23 cellular contexts compared by ENCODE assay signal in the genomic region with DNA sequence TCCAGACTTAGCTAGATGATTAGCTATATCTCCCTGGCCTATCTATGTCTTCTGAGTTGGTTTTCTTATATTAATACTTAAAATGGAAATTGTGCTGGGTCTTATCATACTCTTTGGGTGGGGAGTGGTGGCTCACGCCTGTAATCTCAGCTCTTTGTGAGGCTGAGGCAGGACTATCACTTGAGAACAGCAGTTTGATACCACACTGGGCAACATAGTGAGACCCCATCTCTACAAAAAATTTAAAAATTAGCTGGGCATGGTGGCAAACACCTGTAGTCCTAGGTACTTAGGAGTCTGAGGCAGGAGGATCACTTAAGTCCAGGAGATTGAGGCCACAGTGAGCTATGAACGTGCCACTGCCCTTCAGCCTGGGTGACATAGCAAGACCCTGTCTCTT.
"Had no signal": no experiment of that assay in that cellular context is flagged by ENCODE, and none has a peak within 500 bp of the region (broad histone marks: within the 10 kb centered on the region; RNA-seq: fewer than 3 reads in every experiment).

No MANE protein-coding gene starts in this region.

- H3K27ac Mint-ChIP-seq: activated CD8-positive, alpha-beta T cell treated with anti-CD3 and anti-CD28 coated beads for 36 hours; activated naive CD4-positive, alpha-beta T cell treated with anti-CD3 and anti-CD28 coated beads, Interleukin-2, amount 10 ng/mL, durations not matched to agents 7 days and 5 days; activated naive CD4-positive, alpha-beta T cell treated with anti-CD3 and anti-CD28 coated beads, Interleukin-2, amount 50 U/mL, for 72 hours; activated naive CD8-positive, alpha-beta T cell treated with anti-CD3 and anti-CD28 coated beads, Interleukin-2, amount 10 ng/mL, durations not matched to agents 7 days and 5 days; activated T-helper 17 cell treated with anti-CD3 and anti-CD28 coated beads, Interleukin-2, amount 50 U/mL, for 72 hours had no signal

- H3K36me3 ChIP-seq: cardiac muscle cell had no signal

- H3K27ac ChIP-seq: body of pancreas, cardiac muscle cell, colonic mucosa, epithelial cell of prostate, esophagus squamous epithelium, gastroesophageal sphincter had no signal

- H3K27me3 ChIP-seq: body of pancreas, cardiac muscle cell, colonic mucosa, esophagus squamous epithelium, gastroesophageal sphincter had no signal

- H3K27me3 Mint-ChIP-seq: activated CD8-positive, alpha-beta T cell treated with anti-CD3 and anti-CD28 coated beads for 36 hours; activated naive CD4-positive, alpha-beta T cell treated with anti-CD3 and anti-CD28 coated beads, Interleukin-2, amount 10 ng/mL, durations not matched to agents 7 days and 5 days; activated naive CD8-positive, alpha-beta T cell treated with anti-CD3 and anti-CD28 coated beads, Interleukin-2, amount 10 ng/mL, durations not matched to agents 7 days and 5 days; activated T-helper 17 cell treated with anti-CD3 and anti-CD28 coated beads, Interleukin-2, amount 50 U/mL, for 72 hours had no signal

- DNase-seq: activated CD4-positive, alpha-beta T cell treated with anti-CD3 and anti-CD28 coated beads for 1 hour; activated CD4-positive, alpha-beta T cell treated with anti-CD3 and anti-CD28 coated beads for 4 hours; activated CD4-positive, alpha-beta T cell treated with anti-CD3 and anti-CD28 coated beads, Interleukin-2, amount 50 U/mL, for 1 hour; activated CD4-positive, alpha-beta T cell treated with anti-CD3 and anti-CD28 coated beads, Interleukin-2, amount 50 U/mL, for 48 hours; activated CD8-positive, alpha-beta memory T cell treated with anti-CD3 and anti-CD28 coated beads for 24 hours; activated CD8-positive, alpha-beta T cell treated with anti-CD3 and anti-CD28 coated beads for 36 hours; activated effector memory CD4-positive, alpha-beta T cell treated with Interleukin-2 at 50 U/mL for 16 hours; activated naive CD4-positive, alpha-beta T cell treated with anti-CD3 and anti-CD28 coated beads, Interleukin-2, amount 10 ng/mL, durations not matched to agents 7 days and 5 days; activated naive CD8-positive, alpha-beta T cell treated with anti-CD3 and anti-CD28 coated beads, Interleukin-2, amount 10 ng/mL, durations not matched to agents 7 days and 5 days; activated T-cell treated with anti-CD3 and anti-CD28 coated beads, Interleukin-2, amount 50 U/mL, for 4 hours; body of pancreas; central memory CD4-positive, alpha-beta T cell; cerebellar nuclear complex; colonic mucosa; effector CD8-positive, alpha-beta T cell; esophagus squamous epithelium; foreskin melanocyte; T-helper 2 cell had no signal

- H3K4me1 Mint-ChIP-seq: activated naive CD4-positive, alpha-beta T cell treated with anti-CD3 and anti-CD28 coated beads, Interleukin-2, amount 10 ng/mL, durations not matched to agents 7 days and 5 days; activated naive CD8-positive, alpha-beta T cell treated with anti-CD3 and anti-CD28 coated beads, Interleukin-2, amount 10 ng/mL, durations not matched to agents 7 days and 5 days; activated T-helper 17 cell treated with anti-CD3 and anti-CD28 coated beads, Interleukin-2, amount 50 U/mL, for 72 hours had no signal

- H3K9me3 ChIP-seq: colonic mucosa had no signal

- ATAC-seq: activated CD8-positive, alpha-beta T cell treated with anti-CD3 and anti-CD28 coated beads for 36 hours; activated naive CD4-positive, alpha-beta T cell treated with anti-CD3 and anti-CD28 coated beads, Interleukin-2, amount 50 U/mL, for 72 hours; activated T-cell treated with anti-CD3 and anti-CD28 coated beads, Interleukin-2, amount 50 U/mL, for 4 hours; activated T-helper 17 cell treated with anti-CD3 and anti-CD28 coated beads, Interleukin-2, amount 50 U/mL, for 72 hours; body of pancreas; gastroesophageal sphincter had no signal

- H3K4me3 ChIP-seq: body of pancreas, cardiac muscle cell, colonic mucosa, esophagus squamous epithelium, gastroesophageal sphincter had no signal

- H3K36me3 Mint-ChIP-seq: activated naive CD4-positive, alpha-beta T cell treated with anti-CD3 and anti-CD28 coated beads, Interleukin-2, amount 10 ng/mL, durations not matched to agents 7 days and 5 days; activated naive CD4-positive, alpha-beta T cell treated with anti-CD3 and anti-CD28 coated beads, Interleukin-2, amount 50 U/mL, for 72 hours; activated naive CD8-positive, alpha-beta T cell treated with anti-CD3 and anti-CD28 coated beads, Interleukin-2, amount 10 ng/mL, durations not matched to agents 7 days and 5 days had no signal

- H3K4me3 Mint-ChIP-seq: activated CD8-positive, alpha-beta T cell treated with anti-CD3 and anti-CD28 coated beads for 36 hours; activated naive CD4-positive, alpha-beta T cell treated with anti-CD3 and anti-CD28 coated beads, Interleukin-2, amount 10 ng/mL, durations not matched to agents 7 days and 5 days; activated naive CD8-positive, alpha-beta T cell treated with anti-CD3 and anti-CD28 coated beads, Interleukin-2, amount 10 ng/mL, durations not matched to agents 7 days and 5 days; activated T-cell treated with anti-CD3 and anti-CD28 coated beads, Interleukin-2, amount 50 U/mL, for 4 hours; activated T-helper 17 cell treated with anti-CD3 and anti-CD28 coated beads, Interleukin-2, amount 50 U/mL, for 72 hours had no signal

- H3K4me1 ChIP-seq: colonic mucosa had no signal
